18 cellular contexts compared by ENCODE assay signal in genomic region chr17:31100840-31101239, GRCh38.
"Had no signal": no experiment of that assay in that cellular context is flagged by ENCODE, and none has a peak within 500 bp of the region (broad histone marks: within the 10 kb centered on the region; RNA-seq: fewer than 3 reads in every experiment).

No MANE protein-coding gene starts in this region.

- H3K27ac Mint-ChIP-seq: activated CD4-positive, alpha-beta T cell treated with anti-CD3 and anti-CD28 coated beads, Interleukin-2, amount 10 ng/mL, durations not matched to agents 7 days and 5 days; effector memory CD8-positive, alpha-beta T cell; stimulated activated effector memory CD8-positive, alpha-beta T cell treated with anti-CD3 and anti-CD28 coated beads, Interleukin-12 subunit alpha, Interleukin-12 subunit beta, amount 100 ng/mL, for 72 hours had no signal

- H3K9me3 ChIP-seq: adrenal gland, pancreas, sigmoid colon, testis, upper lobe of right lung had no signal

- H3K4me3 Mint-ChIP-seq: activated CD4-positive, alpha-beta T cell treated with anti-CD3 and anti-CD28 coated beads, Interleukin-2, amount 10 ng/mL, durations not matched to agents 7 days and 5 days; activated T-cell treated with anti-CD3 and anti-CD28 coated beads, Interleukin-2, amount 50 U/mL, for 4 hours; effector memory CD8-positive, alpha-beta T cell; stimulated activated effector memory CD8-positive, alpha-beta T cell treated with anti-CD3 and anti-CD28 coated beads, Interleukin-12 subunit alpha, Interleukin-12 subunit beta, amount 100 ng/mL, for 72 hours had no signal

- H3K4me3 ChIP-seq: adrenal gland, cardiac muscle cell, pancreas, sigmoid colon, testis, upper lobe of right lung had no signal

- H3K27me3 ChIP-seq: adrenal gland, cardiac muscle cell, pancreas, sigmoid colon, testis, upper lobe of right lung had no signal

- H3K27ac ChIP-seq: adrenal gland, cardiac muscle cell, epithelial cell of prostate, pancreas, sigmoid colon, testis, upper lobe of right lung had no signal

- H3K36me3 ChIP-seq: adrenal gland, cardiac muscle cell, pancreas, sigmoid colon, upper lobe of right lung had no signal

- ATAC-seq: activated CD4-positive, CD25-positive, alpha-beta regulatory T cell treated with anti-CD3 and anti-CD28 coated beads, Interleukin-2, amount 50 U/mL, for 24 hours; activated T-cell treated with anti-CD3 and anti-CD28 coated beads, Interleukin-2, amount 50 U/mL, for 4 hours; effector memory CD8-positive, alpha-beta T cell; pancreas; stimulated activated effector memory CD8-positive, alpha-beta T cell treated with anti-CD3 and anti-CD28 coated beads, Interleukin-12 subunit alpha, Interleukin-12 subunit beta, amount 100 ng/mL, for 72 hours; upper lobe of right lung had no signal

- DNase-seq: activated CD4-positive, alpha-beta T cell treated with anti-CD3 and anti-CD28 coated beads, Interleukin-2, amount 10 ng/mL, durations not matched to agents 7 days and 5 days; activated CD8-positive, alpha-beta memory T cell treated with anti-CD3 and anti-CD28 coated beads, Interleukin-2, amount 50 U/mL, for 4 hours; activated effector memory CD4-positive, alpha-beta T cell treated with Interleukin-2 at 50 U/mL for 16 hours; activated naive CD4-positive, alpha-beta T cell treated with anti-CD3 and anti-CD28 coated beads, Interleukin-2, amount 50 U/mL, for 16 hours; activated T-cell treated with anti-CD3 and anti-CD28 coated beads, Interleukin-2, amount 50 U/mL, for 4 hours; adrenal gland; dermis blood vessel endothelial cell; effector memory CD8-positive, alpha-beta T cell; foreskin fibroblast; pancreas; sigmoid colon; stimulated activated CD4-positive, alpha-beta T cell treated with anti-CD3 and anti-CD28 coated beads, Interleukin-4, amount 100 ng/mL, for 24 hours; testis; upper lobe of right lung had no signal

- H3K27me3 Mint-ChIP-seq: activated CD4-positive, alpha-beta T cell treated with anti-CD3 and anti-CD28 coated beads, Interleukin-2, amount 10 ng/mL, durations not matched to agents 7 days and 5 days; effector memory CD8-positive, alpha-beta T cell had no signal

- H3K36me3 Mint-ChIP-seq: stimulated activated effector memory CD8-positive, alpha-beta T cell treated with anti-CD3 and anti-CD28 coated beads, Interleukin-12 subunit alpha, Interleukin-12 subunit beta, amount 100 ng/mL, for 72 hours had no signal

- H3K9me3 Mint-ChIP-seq: activated CD4-positive, alpha-beta T cell treated with anti-CD3 and anti-CD28 coated beads, Interleukin-2, amount 10 ng/mL, durations not matched to agents 7 days and 5 days; activated T-cell treated with anti-CD3 and anti-CD28 coated beads, Interleukin-2, amount 50 U/mL, for 4 hours; effector memory CD8-positive, alpha-beta T cell; stimulated activated effector memory CD8-positive, alpha-beta T cell treated with anti-CD3 and anti-CD28 coated beads, Interleukin-12 subunit alpha, Interleukin-12 subunit beta, amount 100 ng/mL, for 72 hours had no signal
